ENCODE assay signal across 10 cellular contexts in the genomic region with DNA sequence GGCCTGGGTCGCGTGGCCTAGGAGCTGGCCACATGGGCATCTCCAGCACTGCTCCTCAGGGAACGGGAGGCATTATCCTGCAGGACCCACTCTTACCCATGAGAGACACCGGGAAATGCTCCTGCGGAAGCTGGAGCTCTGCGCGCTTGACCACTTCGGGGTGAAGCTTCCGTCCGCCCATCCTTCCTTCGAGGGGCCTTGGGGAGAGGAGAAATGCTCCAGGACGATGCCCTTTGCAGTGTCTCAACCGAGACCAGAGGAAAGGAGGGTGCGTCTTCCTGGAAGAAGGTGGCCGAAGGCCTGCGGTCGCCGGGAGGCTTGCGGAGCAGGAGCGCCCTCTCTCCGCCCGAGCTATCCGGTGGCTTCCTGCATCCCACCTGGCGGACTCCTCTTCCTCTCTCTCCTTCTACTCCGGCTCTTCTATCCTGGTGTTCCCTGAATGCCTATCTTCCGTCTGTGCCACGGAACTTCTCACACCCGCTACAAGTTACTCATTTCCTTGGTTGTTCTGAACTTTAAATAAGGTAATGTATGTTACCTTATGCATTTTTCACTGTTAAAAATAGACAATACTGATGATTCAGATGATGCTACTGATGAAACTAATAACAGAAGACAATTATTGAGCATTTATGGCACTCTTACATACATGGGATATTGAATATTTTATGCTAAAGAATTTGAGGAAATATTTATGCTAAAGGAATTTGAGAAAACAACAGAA.
DNase-seq lines count a peak whose midpoint lies in the region; ATAC-seq and TF ChIP-seq lines count a peak whose summit lies in the region.
"Had no signal": no experiment of that assay in that cellular context is flagged by ENCODE, and none has a peak within 500 bp of the region (broad histone marks: within the 10 kb centered on the region; RNA-seq: fewer than 3 reads in every experiment).

No MANE protein-coding gene starts in this region.

- H3F3A ChIP-seq in PC-3 (ENCODE audit: low read length, unreplicated experiment), result no peaks in the 10 kb centered on the region

- H3K9me3 ChIP-seq in iPS-15b (ENCODE audit: control insufficient read depth, insufficient read depth, low read length), result no peaks in the 10 kb centered on the region
- no peaks in the 10 kb centered on the region for H3K9me3 ChIP-seq in PC-3 (ENCODE audit: low read length)

- peaks cover 83% of the 10 kb centered on the region for H3K27me3 Mint-ChIP-seq in activated T-cell treated with anti-CD3 and anti-CD28 coated beads, Interleukin-2, amount 50 U/mL, for 24 hours
- H3K27me3 Mint-ChIP-seq in activated CD8-positive, alpha-beta T cell treated with anti-CD3 and anti-CD28 coated beads for 36 hours, result peaks cover 52% of the 10 kb centered on the region
- H3K27me3 Mint-ChIP-seq in stimulated activated memory B cell treated with anti-CD40 and anti-IgM and Interleukin-4, amounts not matched to agents 10 μg/mL and 1 μg/mL and 100 μg/mL, for 72 hours, result peaks cover 56% of the 10 kb centered on the region

- H4K20me1 ChIP-seq in PC-3 (ENCODE audit: low read length), result no peaks in the 10 kb centered on the region

- TF ChIP-seq CTCF in activated CD8-positive, alpha-beta T cell treated with anti-CD3 and anti-CD28 coated beads for 36 hours (IDR thresholded peaks at IDR 0.05), result no peak
- TF ChIP-seq CTCF in PC-3 (conservative IDR thresholded peaks at IDR 0.05; ENCODE audit: low read depth, low read length), result no peak

- CTCF ChIA-PET in activated CD8-positive, alpha-beta T cell treated with anti-CD3 and anti-CD28 coated beads for 36 hours (lab: Charles Lee), result interaction anchor here (2.1 kb wide), 1 partner anchor 161 kb away, joined by 5 read pairs; a partner anchor contains a TSS
- CTCF ChIA-PET in PC-3 (lab: Charles Lee), result no interaction called here

- peaks cover 4% of the 10 kb centered on the region for H3K36me3 Mint-ChIP-seq in activated T-cell treated with anti-CD3 and anti-CD28 coated beads, Interleukin-2, amount 50 U/mL, for 24 hours (ENCODE audit: low read depth)
- H3K36me3 Mint-ChIP-seq in activated CD8-positive, alpha-beta T cell treated with anti-CD3 and anti-CD28 coated beads for 36 hours (ENCODE audit: low read depth), result no peaks in the 10 kb centered on the region
- H3K36me3 Mint-ChIP-seq in stimulated activated memory B cell treated with anti-CD40 and anti-IgM and Interleukin-4, amounts not matched to agents 10 μg/mL and 1 μg/mL and 100 μg/mL, for 72 hours, result no peaks in the 10 kb centered on the region

- no peaks in the 10 kb centered on the region for H3K36me3 ChIP-seq in iPS-15b (ENCODE audit: control insufficient read depth, insufficient read depth, low read length)
- H3K36me3 ChIP-seq in PC-3 (ENCODE audit: low read depth, low read length), result no peaks in the 10 kb centered on the region

- H3K27me3 ChIP-seq in iPS-15b (ENCODE audit: control insufficient read depth, insufficient read depth, low read length), result peaks cover 87% of the 10 kb centered on the region
- H3K27me3 ChIP-seq in PC-3 (ENCODE audit: low read length), result no peaks in the 10 kb centered on the region

- H3K4me2 ChIP-seq in PC-3 (ENCODE audit: low read length), result no peak overlapping the region

- H3K4me1 ChIP-seq in iPS-15b (ENCODE audit: control insufficient read depth, insufficient read depth, low read length), result peaks cover 10% of the 10 kb centered on the region
- peaks cover 13% of the 10 kb centered on the region for H3K4me1 ChIP-seq in PC-3 (ENCODE audit: insufficient read depth, low read length)

- no peaks in the 10 kb centered on the region for H3K79me2 ChIP-seq in PC-3 (ENCODE audit: low read length)

- no peaks in the 10 kb centered on the region for H3K9me3 Mint-ChIP-seq in activated T-cell treated with anti-CD3 and anti-CD28 coated beads, Interleukin-2, amount 50 U/mL, for 24 hours
- no peaks in the 10 kb centered on the region for H3K9me3 Mint-ChIP-seq in activated CD8-positive, alpha-beta T cell treated with anti-CD3 and anti-CD28 coated beads for 36 hours
- no peaks in the 10 kb centered on the region for H3K9me3 Mint-ChIP-seq in stimulated activated memory B cell treated with anti-CD40 and anti-IgM and Interleukin-4, amounts not matched to agents 10 μg/mL and 1 μg/mL and 100 μg/mL, for 72 hours

- H3K4me1 Mint-ChIP-seq in activated T-cell treated with anti-CD3 and anti-CD28 coated beads, Interleukin-2, amount 50 U/mL, for 24 hours (ENCODE audit: low read depth), result peaks cover 59% of the 10 kb centered on the region
- H3K4me1 Mint-ChIP-seq in activated CD8-positive, alpha-beta T cell treated with anti-CD3 and anti-CD28 coated beads for 36 hours (ENCODE audit: low read depth), result peaks cover 43% of the 10 kb centered on the region
- H3K4me1 Mint-ChIP-seq in stimulated activated memory B cell treated with anti-CD40 and anti-IgM and Interleukin-4, amounts not matched to agents 10 μg/mL and 1 μg/mL and 100 μg/mL, for 72 hours, result peaks cover 59% of the 10 kb centered on the region

- H3K9ac ChIP-seq in iPS-15b (ENCODE audit: low read depth, low read length) (no peak overlapping the region), PC-3 (ENCODE audit: low read length) (no peak overlapping the region)

- H3K4me3 ChIP-seq in iPS-15b (ENCODE audit: low read depth, low read length) (peak overlapping the region; percentile 58), PC-3 (ENCODE audit: low read length) (no peak overlapping the region)

- no peak overlapping the region for H3K27ac Mint-ChIP-seq in activated T-cell treated with anti-CD3 and anti-CD28 coated beads, Interleukin-2, amount 50 U/mL, for 24 hours
- H3K27ac Mint-ChIP-seq in activated CD8-positive, alpha-beta T cell treated with anti-CD3 and anti-CD28 coated beads for 36 hours, result peak overlapping the region; percentile 28
- peak overlapping the region; percentile 85 for H3K27ac Mint-ChIP-seq in stimulated activated memory B cell treated with anti-CD40 and anti-IgM and Interleukin-4, amounts not matched to agents 10 μg/mL and 1 μg/mL and 100 μg/mL, for 72 hours

- no peaks in the 10 kb centered on the region for H3K9me2 ChIP-seq in PC-3 (replicated peaks; ENCODE audit: low read length)

- DNase-seq in activated T-cell treated with anti-CD3 and anti-CD28 coated beads, Interleukin-2, amount 50 U/mL, for 24 hours, result no peak
- no peak for DNase-seq in activated T-cell treated with anti-CD3 and anti-CD28 coated beads for 4 hours
- peak; percentile 17 for DNase-seq in activated CD8-positive, alpha-beta T cell treated with anti-CD3 and anti-CD28 coated beads for 36 hours
- no peak for DNase-seq in PC-3
- no peak for DNase-seq in glomerular visceral epithelial cell (ENCODE audit: extremely low spot score)
- DNase-seq: left colon, NCI-H1417 treated with DMSO at 0.1 percent for 48 hours had no signal

- ATAC-seq in activated CD8-positive, alpha-beta T cell treated with anti-CD3 and anti-CD28 coated beads for 36 hours, result no peak
- ATAC-seq in stimulated activated memory B cell treated with anti-CD40 and anti-IgM and Interleukin-4, amounts not matched to agents 10 μg/mL and 1 μg/mL and 100 μg/mL, for 72 hours, result no peak
- ATAC-seq in PC-3 (no peak), HG03095 (IDR thresholded peaks at IDR 0.05; ENCODE audit: unreplicated experiment) (no peak)
- ATAC-seq: left colon had no signal

- no TSS peak for BruUV-seq in PC-3 (replicated peaks; lab: Mats Ljungman, UMichigan)

- POLR2A ChIA-PET in activated CD8-positive, alpha-beta T cell treated with anti-CD3 and anti-CD28 coated beads for 36 hours (lab: Charles Lee), result interaction anchor here (0.8 to 1.2 kb wide), 2 partner anchors 15 to 92 kb away, joined by 3 read pairs; no protein-coding TSS in a partner anchor
- POLR2A ChIA-PET in PC-3 (lab: Charles Lee; ENCODE audit: unreplicated experiment), result no interaction called here

- no peak overlapping the region for H3K27ac ChIP-seq in PC-3 (ENCODE audit: low read length)

- no peak overlapping the region for H2AFZ ChIP-seq in PC-3 (ENCODE audit: low read length)

- intact Hi-C loops in activated CD8-positive, alpha-beta T cell treated with anti-CD3 and anti-CD28 coated beads for 36 hours (cut with micrococcal nuclease), result loop anchor here (10.0 kb wide), 1 partner anchor 164 kb away; a partner anchor contains a TSS
- intact Hi-C loops in PC-3 (cut with micrococcal nuclease), result no loop called here

- H3K4me3 Mint-ChIP-seq in activated T-cell treated with anti-CD3 and anti-CD28 coated beads, Interleukin-2, amount 50 U/mL, for 24 hours, result peak overlapping the region; percentile 68
- peak overlapping the region; percentile 75 for H3K4me3 Mint-ChIP-seq in activated CD8-positive, alpha-beta T cell treated with anti-CD3 and anti-CD28 coated beads for 36 hours
- peak overlapping the region; percentile 87 for H3K4me3 Mint-ChIP-seq in stimulated activated memory B cell treated with anti-CD40 and anti-IgM and Interleukin-4, amounts not matched to agents 10 μg/mL and 1 μg/mL and 100 μg/mL, for 72 hours
